ENCODE assay signal across 8 cellular contexts in genomic region chr14:85532981-85533820, GRCh38. TPM values are rescaled to one million over a fixed set of nuclear protein-coding genes. Genes with fewer than 3 reads are reported as not detected.
DNase-seq lines count a peak whose midpoint lies in the region; ATAC-seq and TF ChIP-seq lines count a peak whose summit lies in the region.

No MANE protein-coding gene starts in this region.

- peak; percentile 74 for DNase-seq in HS-27A (ENCODE audit: low read depth)
- peak; percentile 91 for DNase-seq in SK-N-DZ (ENCODE audit: low spot score)
- DNase-seq in foreskin fibroblast, result peak; percentile 86 to 94
- DNase-seq in natural killer cell treated with Interleukin-12 subunit alpha and Interleukin-12 subunit beta and Interleukin-15 and Interleukin-18, amount 100 ng/mL, for 72 hours (ENCODE audit: low spot score), result peak; percentile 61
- no peak for DNase-seq in activated T-cell treated with anti-CD3 and anti-CD28 coated beads for 4 hours
- DNase-seq in GM19238 (ENCODE audit: insufficient read length, low spot score), result no peak

- H3K27ac Mint-ChIP-seq in natural killer cell treated with Interleukin-12 subunit alpha and Interleukin-12 subunit beta and Interleukin-15 and Interleukin-18, amount 100 ng/mL, for 72 hours, result no peak overlapping the region

- H3K4me3 Mint-ChIP-seq in natural killer cell treated with Interleukin-12 subunit alpha and Interleukin-12 subunit beta and Interleukin-15 and Interleukin-18, amount 100 ng/mL, for 72 hours, result peak overlapping the region; percentile 77

- H3K4me1 Mint-ChIP-seq in natural killer cell treated with Interleukin-12 subunit alpha and Interleukin-12 subunit beta and Interleukin-15 and Interleukin-18, amount 100 ng/mL, for 72 hours (ENCODE audit: low read depth in 2 of 2), result peaks cover 16 to 29% of the 10 kb centered on the region in 2 donors

- no peaks in the 10 kb centered on the region for H3K36me3 Mint-ChIP-seq in natural killer cell treated with Interleukin-12 subunit alpha and Interleukin-12 subunit beta and Interleukin-15 and Interleukin-18, amount 100 ng/mL, for 72 hours

- H3K27me3 Mint-ChIP-seq in natural killer cell treated with Interleukin-12 subunit alpha and Interleukin-12 subunit beta and Interleukin-15 and Interleukin-18, amount 100 ng/mL, for 72 hours, result peaks cover 44 to 62% of the 10 kb centered on the region in 2 donors

- no peak for TF ChIP-seq CTCF in foreskin fibroblast (IDR thresholded peaks at IDR 0.05; ENCODE audit: low read depth, low read length)

- peak overlapping the region; percentile 78 to 93 for H3K4me3 ChIP-seq in foreskin fibroblast (ENCODE audit: low read depth in 1 of 2, low read length in 2 of 2)

- peak in 1 of 2 donors; percentile 50 for ATAC-seq in natural killer cell treated with Interleukin-12 subunit alpha and Interleukin-12 subunit beta and Interleukin-15 and Interleukin-18, amount 100 ng/mL, for 72 hours
- ATAC-seq in GM21381 (IDR thresholded peaks at IDR 0.05; ENCODE audit: unreplicated experiment) (no peak), GM21737 (IDR thresholded peaks at IDR 0.05; ENCODE audit: unreplicated experiment) (no peak)

- no peaks in the 10 kb centered on the region for H3K9me3 Mint-ChIP-seq in natural killer cell treated with Interleukin-12 subunit alpha and Interleukin-12 subunit beta and Interleukin-15 and Interleukin-18, amount 100 ng/mL, for 72 hours

RNA-seq across cellular contexts. Expression of gene FLRT2, which starts 3.3 kb away (rescaled TPM):
- polyA plus RNA-seq in SK-N-DZ (2014; cell fraction: cytosol; rRNA removed), result 2.9 and 4.6 TPM in 2 replicates
- polyA plus RNA-seq in SK-N-DZ (2014; cell fraction: nucleus; rRNA removed), result 22.4 and 25.8 TPM in 2 replicates
- total RNA-seq in natural killer cell treated with Interleukin-12 subunit alpha and Interleukin-12 subunit beta and Interleukin-15 and Interleukin-18, amount 100 ng/mL, for 72 hours, result 1 to 10 TPM in 1 of 2 donors, under 1 TPM in 1; 0.25 to 1.5 TPM

Comparison
In these comparisons a context has a peak if more than half of its experiments do, and no peak if none do; other contexts are left out.
1. DNase-seq: peak in HS-27A (single experiment), SK-N-DZ (single experiment), foreskin fibroblast (2 of 2) and natural killer cell treated with Interleukin-12 subunit alpha and Interleukin-12 subunit beta and Interleukin-15 and Interleukin-18, amount 100 ng/mL, for 72 hours (single experiment); none in activated T-cell treated with anti-CD3 and anti-CD28 coated beads for 4 hours (single experiment) and GM19238 (single experiment).